ENCODE assay signal across 20 cellular contexts in the genomic region with DNA sequence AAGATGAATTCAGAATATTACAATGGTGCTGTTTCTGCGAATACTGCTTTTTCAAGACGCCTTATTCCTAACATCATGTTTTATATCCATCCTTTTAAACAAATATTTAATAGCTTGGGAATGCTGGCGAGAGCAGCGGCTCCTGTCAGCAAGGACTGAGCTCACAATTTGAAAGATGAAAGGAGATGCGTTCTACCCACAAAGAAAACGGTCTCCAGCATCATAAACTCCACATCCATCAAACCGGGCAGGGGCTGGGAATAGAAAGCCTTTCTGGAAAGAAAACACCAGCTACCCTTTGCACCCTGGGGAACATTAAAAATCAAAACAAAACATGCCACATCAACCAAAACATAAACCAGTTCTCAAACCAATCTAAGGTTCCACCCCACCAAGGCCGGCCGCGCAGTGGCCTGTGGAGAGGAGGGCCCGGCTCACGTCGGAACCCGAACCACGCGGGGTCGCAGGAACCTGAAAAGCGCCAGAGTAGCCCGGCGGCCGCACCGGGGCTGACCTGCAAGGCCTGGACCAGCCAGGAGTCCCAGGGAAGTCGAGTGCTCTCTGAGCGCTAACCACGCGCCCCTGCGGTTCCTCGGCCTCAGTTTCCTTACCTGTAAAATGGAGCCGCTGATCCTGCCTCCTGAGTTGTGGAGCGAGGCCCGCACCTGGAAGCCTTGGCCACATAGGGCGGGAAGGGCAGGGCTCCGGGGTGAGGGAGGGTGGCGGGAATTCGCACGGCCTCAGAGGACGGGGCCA. TPM values are rescaled to one million over a fixed set of nuclear protein-coding genes. Genes with fewer than 3 reads are reported as not detected.
DNase-seq lines count a peak whose midpoint lies in the region; ATAC-seq and TF ChIP-seq lines count a peak whose summit lies in the region.
"Had no signal": no experiment of that assay in that cellular context is flagged by ENCODE, and none has a peak within 500 bp of the region (broad histone marks: within the 10 kb centered on the region; RNA-seq: fewer than 3 reads in every experiment).

No MANE protein-coding gene starts in this region.

- no peaks in the 10 kb centered on the region for H3K36me3 ChIP-seq in gastroesophageal sphincter
- H3K36me3 ChIP-seq in stomach smooth muscle (ENCODE audit: control insufficient read depth in 2 of 2, insufficient read depth in 2 of 2, low read length in 2 of 2) = no peaks in the 10 kb centered on the region
- no peaks in the 10 kb centered on the region for H3K36me3 ChIP-seq in GM23248 (ENCODE audit: low read depth)
- H3K36me3 ChIP-seq: BLaER1 treated with 17β-estradiol and CSF1 and Interleukin-3, amounts not matched to agents 10 nM and 100 nM had no signal

- peaks cover 24% of the 10 kb centered on the region for H3K4me1 Mint-ChIP-seq in nephron progenitor cell
- H3K4me1 Mint-ChIP-seq in glutamatergic neuron (ENCODE audit: low read depth, unreplicated experiment) = no peaks in the 10 kb centered on the region

- H3K4me2 ChIP-seq in GM23248 (ENCODE audit: unreplicated experiment) = no peak overlapping the region
- H3K4me2 ChIP-seq: BLaER1 treated with 17β-estradiol and CSF1 and Interleukin-3, amounts not matched to agents 10 nM and 100 nM had no signal

- no peak overlapping the region for H3K4me3 Mint-ChIP-seq in nephron progenitor cell
- no peak overlapping the region for H3K4me3 Mint-ChIP-seq in glutamatergic neuron (ENCODE audit: unreplicated experiment)
- H3K4me3 Mint-ChIP-seq: CD8-positive, alpha-beta T cell had no signal

- WGBS in gastroesophageal sphincter (ENCODE audit: low coverage in 1 of 2), 2 donors = 8 to 14% methylated on average over 6 to 7 of the region's 37 CpGs
- WGBS in GM23248 (ENCODE audit: low coverage in 1 of 2, low lambda C conversion rate in 2 of 2, missing lambda C conversion rate in 2 of 2), 2 experiments = 67 to 73% methylated on average over 33 to 37 of the region's 37 CpGs

- H3K36me3 Mint-ChIP-seq in nephron progenitor cell (ENCODE audit: low read depth) = no peaks in the 10 kb centered on the region
- no peaks in the 10 kb centered on the region for H3K36me3 Mint-ChIP-seq in glutamatergic neuron (ENCODE audit: unreplicated experiment)
- H3K36me3 Mint-ChIP-seq: CD8-positive, alpha-beta T cell had no signal

- H3K27me3 ChIP-seq in gastroesophageal sphincter (no peaks in the 10 kb centered on the region), stomach smooth muscle (ENCODE audit: control insufficient read depth in 1 of 2, insufficient read depth in 2 of 2, low read length in 2 of 2) (no peaks in the 10 kb centered on the region), GM23248 (replicated peaks; ENCODE audit: insufficient read depth) (peaks cover 22% of the 10 kb centered on the region)
- H3K27me3 ChIP-seq: BLaER1 treated with 17β-estradiol and CSF1 and Interleukin-3, amounts not matched to agents 10 nM and 100 nM had no signal

- H3K9me3 ChIP-seq in gastroesophageal sphincter (no peaks in the 10 kb centered on the region), stomach smooth muscle (ENCODE audit: control insufficient read depth in 2 of 2, low read length in 2 of 2) (no peaks in the 10 kb centered on the region), GM23248 (ENCODE audit: low read depth) (no peaks in the 10 kb centered on the region)

- H4K20me1 ChIP-seq in GM23248 (ENCODE audit: insufficient read depth) = no peaks in the 10 kb centered on the region
- H4K20me1 ChIP-seq: BLaER1 treated with 17β-estradiol and CSF1 and Interleukin-3, amounts not matched to agents 10 nM and 100 nM had no signal

- H3K9me3 Mint-ChIP-seq in nephron progenitor cell (peaks cover 4% of the 10 kb centered on the region), glutamatergic neuron (ENCODE audit: unreplicated experiment) (no peaks in the 10 kb centered on the region)
- H3K9me3 Mint-ChIP-seq: CD8-positive, alpha-beta T cell had no signal

- H3K27ac Mint-ChIP-seq in nephron progenitor cell (peak overlapping the region; percentile 52), glutamatergic neuron (ENCODE audit: unreplicated experiment) (no peak overlapping the region)
- H3K27ac Mint-ChIP-seq: CD8-positive, alpha-beta T cell had no signal

- peak; percentile 3 for DNase-seq in AG08396 (ENCODE audit: low spot score)
- no peak for DNase-seq in nephron progenitor cell
- DNase-seq in NCI-H2196 (lab: John Stamatoyannopoulos, UW; ENCODE audit: unreplicated experiment) = no peak
- no peak for DNase-seq in glutamatergic neuron
- DNase-seq in GM23248 = no peak
- DNase-seq: CD8-positive, alpha-beta T cell; DMS53; KG1; MV-4-11; NCI-H1694 treated with DMSO at 0.1 percent for 48 hours; NCI-H510A; NCI-H748 treated with DMSO at 0.1 percent for 48 hours; NK-92 treated with Interleukin-12 subunit alpha and Interleukin-12 subunit beta, amount 100 ng/mL, for 24 hours had no signal

- no peaks in the 10 kb centered on the region for H3K9me2 ChIP-seq in GM23248 (ENCODE audit: insufficient read depth)

- peak overlapping the region in 3 of 4 donors; percentile 38 to 53 (median 43) for H3K27ac ChIP-seq in gastroesophageal sphincter
- H3K27ac ChIP-seq in stomach smooth muscle (ENCODE audit: low read length) = peak overlapping the region; percentile 41
- H3K27ac ChIP-seq in GM23248 = no peak overlapping the region
- H3K27ac ChIP-seq: BLaER1 treated with 17β-estradiol and CSF1 and Interleukin-3, amounts not matched to agents 10 nM and 100 nM had no signal

- H3K4me3 ChIP-seq in gastroesophageal sphincter (no peak overlapping the region), stomach smooth muscle (ENCODE audit: low read length in 2 of 2) (no peak overlapping the region), GM23248 (no peak overlapping the region)
- H3K4me3 ChIP-seq: BLaER1 treated with 17β-estradiol and CSF1 and Interleukin-3, amounts not matched to agents 10 nM and 100 nM had no signal

- H3K4me1 ChIP-seq in gastroesophageal sphincter (peaks cover 0 to 16% (median 5%) of the 10 kb centered on the region in 3 donors), stomach smooth muscle (ENCODE audit: control insufficient read depth, insufficient read depth, low read length) (peaks cover 15% of the 10 kb centered on the region), GM23248 (ENCODE audit: insufficient read depth) (no peaks in the 10 kb centered on the region)

- in situ Hi-C loops in GM23248 (cut with MboI) = no loop called here

- H3K27me3 Mint-ChIP-seq in nephron progenitor cell (ENCODE audit: low read depth, poor library complexity) = peaks cover 13% of the 10 kb centered on the region
- peaks cover 5% of the 10 kb centered on the region for H3K27me3 Mint-ChIP-seq in glutamatergic neuron (ENCODE audit: unreplicated experiment)

- no peaks in the 10 kb centered on the region for H3K79me2 ChIP-seq in GM23248 (ENCODE audit: insufficient read depth)

- no peak for TF ChIP-seq EP300 in gastroesophageal sphincter (IDR thresholded peaks at IDR 0.05)

- H2AFZ ChIP-seq in GM23248 = no peak overlapping the region

- peak overlapping the region; percentile 2 to 4 for H3K9ac ChIP-seq in stomach smooth muscle (ENCODE audit: low read length in 2 of 2)
- no peak overlapping the region for H3K9ac ChIP-seq in GM23248
- H3K9ac ChIP-seq: BLaER1 treated with 17β-estradiol and CSF1 and Interleukin-3, amounts not matched to agents 10 nM and 100 nM had no signal

- no peak for TF ChIP-seq POLR2A in gastroesophageal sphincter (IDR thresholded peaks at IDR 0.05)

- no peaks in the 10 kb centered on the region for H3F3A ChIP-seq in GM23248 (ENCODE audit: insufficient read depth)

- no peak for TF ChIP-seq CTCF in gastroesophageal sphincter (IDR thresholded peaks at IDR 0.05)
- no peak for TF ChIP-seq CTCF in nephron progenitor cell (IDR thresholded peaks at IDR 0.05)
- TF ChIP-seq CTCF in glutamatergic neuron (IDR thresholded peaks at IDR 0.05; ENCODE audit: partially characterized antibody, unreplicated experiment) = no peak

- ATAC-seq in gastroesophageal sphincter = peak; percentile 8
- ATAC-seq: CD8-positive, alpha-beta T cell; Right ventricle myocardium inferior had no signal

RNA-seq across cellular contexts. Expression of a gene that starts 0.6 kb away (rescaled TPM):
- total RNA-seq in gastroesophageal sphincter (1 to 10 TPM in 1 of 4 donors, not detected in 3; 2.5 TPM), glutamatergic neuron (ENCODE audit: unreplicated experiment) (not detected)
- total RNA-seq in GM23248 (2014; rRNA removed; shearing (Covaris generic)) = not detected in 2 replicates
- polyA plus RNA-seq in GM23248 (2016; fragmentation: Nextera tagmentation; extraction: Ambion mirVana) = 0.23 TPM in 1 of 2 replicates, not detected in the other
- total RNA-seq: A673, H4, OCI-LY7, Right ventricle myocardium inferior had no signal
